Comparison of ENCODE assay signal across 2 cellular contexts in the genomic region with DNA sequence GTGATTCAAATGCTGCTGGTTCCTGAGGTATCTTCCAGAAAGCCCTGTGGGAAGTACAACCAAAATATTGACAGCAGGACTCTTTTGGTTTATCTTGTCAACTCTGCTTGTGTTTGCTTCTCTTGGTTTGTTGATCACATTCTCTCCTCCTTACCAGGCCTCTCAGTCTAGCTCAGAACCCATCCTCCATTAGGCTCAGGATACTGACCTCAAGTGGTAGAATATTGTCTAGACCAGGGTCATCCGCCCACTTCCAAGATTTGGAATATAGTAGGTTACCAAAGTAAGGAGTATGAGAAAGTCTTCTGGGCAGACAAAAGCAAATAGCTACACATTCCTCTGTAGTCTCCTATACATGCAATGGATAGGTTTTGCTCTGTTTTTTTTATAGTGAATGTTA.
TF ChIP-seq lines count a peak whose summit lies in the region.

No MANE protein-coding gene starts in this region.

TF ChIP-seq in GM23338, 12 proteins besides CTCF, POLR2A, EP300 and RAD21:
- TF ChIP-seq EZH2 (IDR thresholded peaks at IDR 0.05; ENCODE audit: low read depth, unreplicated experiment) = no peak
- no peak for TF ChIP-seq POLR2AphosphoS5 (IDR thresholded peaks at IDR 0.05; ENCODE audit: low read depth)
- TF ChIP-seq, protein P1, sequence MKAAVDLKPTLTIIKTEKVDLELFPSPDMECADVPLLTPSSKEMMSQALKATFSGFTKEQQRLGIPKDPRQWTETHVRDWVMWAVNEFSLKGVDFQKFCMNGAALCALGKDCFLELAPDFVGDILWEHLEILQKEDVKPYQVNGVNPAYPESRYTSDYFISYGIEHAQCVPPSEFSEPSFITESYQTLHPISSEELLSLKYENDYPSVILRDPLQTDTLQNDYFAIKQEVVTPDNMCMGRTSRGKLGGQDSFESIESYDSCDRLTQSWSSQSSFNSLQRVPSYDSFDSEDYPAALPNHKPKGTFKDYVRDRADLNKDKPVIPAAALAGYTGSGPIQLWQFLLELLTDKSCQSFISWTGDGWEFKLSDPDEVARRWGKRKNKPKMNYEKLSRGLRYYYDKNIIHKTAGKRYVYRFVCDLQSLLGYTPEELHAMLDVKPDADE (IDR thresholded peaks at IDR 0.05) = no peak

TF ChIP-seq in H1, 55 proteins besides CTCF, POLR2A, EP300 and RAD21:
- no peak for TF ChIP-seq MAFK (IDR thresholded peaks at IDR 0.05; ENCODE audit: low read depth, low read length)
- TF ChIP-seq TEAD4 (IDR thresholded peaks at IDR 0.05; ENCODE audit: low read depth, low read length) = no peak
- no peak for TF ChIP-seq EZH2 (IDR thresholded peaks at IDR 0.05; ENCODE audit: low read depth, low read length, severe bottlenecking)
- no peak for TF ChIP-seq CBX5 (IDR thresholded peaks at IDR 0.05; ENCODE audit: low read depth, low read length)
- TF ChIP-seq SUZ12 (IDR thresholded peaks at IDR 0.05; ENCODE audit: low read length) = no peak
- TF ChIP-seq KDM1A (IDR thresholded peaks at IDR 0.05; ENCODE audit: borderline replicate concordance, low read length) = no peak
- no peak for TF ChIP-seq SP1 (IDR thresholded peaks at IDR 0.05; ENCODE audit: low read depth, low read length)
- no peak for TF ChIP-seq POLR2AphosphoS5 (IDR thresholded peaks at IDR 0.05; ENCODE audit: low read depth, low read length)
